ENCODE assay signal across 8 cellular contexts in the genomic region with DNA sequence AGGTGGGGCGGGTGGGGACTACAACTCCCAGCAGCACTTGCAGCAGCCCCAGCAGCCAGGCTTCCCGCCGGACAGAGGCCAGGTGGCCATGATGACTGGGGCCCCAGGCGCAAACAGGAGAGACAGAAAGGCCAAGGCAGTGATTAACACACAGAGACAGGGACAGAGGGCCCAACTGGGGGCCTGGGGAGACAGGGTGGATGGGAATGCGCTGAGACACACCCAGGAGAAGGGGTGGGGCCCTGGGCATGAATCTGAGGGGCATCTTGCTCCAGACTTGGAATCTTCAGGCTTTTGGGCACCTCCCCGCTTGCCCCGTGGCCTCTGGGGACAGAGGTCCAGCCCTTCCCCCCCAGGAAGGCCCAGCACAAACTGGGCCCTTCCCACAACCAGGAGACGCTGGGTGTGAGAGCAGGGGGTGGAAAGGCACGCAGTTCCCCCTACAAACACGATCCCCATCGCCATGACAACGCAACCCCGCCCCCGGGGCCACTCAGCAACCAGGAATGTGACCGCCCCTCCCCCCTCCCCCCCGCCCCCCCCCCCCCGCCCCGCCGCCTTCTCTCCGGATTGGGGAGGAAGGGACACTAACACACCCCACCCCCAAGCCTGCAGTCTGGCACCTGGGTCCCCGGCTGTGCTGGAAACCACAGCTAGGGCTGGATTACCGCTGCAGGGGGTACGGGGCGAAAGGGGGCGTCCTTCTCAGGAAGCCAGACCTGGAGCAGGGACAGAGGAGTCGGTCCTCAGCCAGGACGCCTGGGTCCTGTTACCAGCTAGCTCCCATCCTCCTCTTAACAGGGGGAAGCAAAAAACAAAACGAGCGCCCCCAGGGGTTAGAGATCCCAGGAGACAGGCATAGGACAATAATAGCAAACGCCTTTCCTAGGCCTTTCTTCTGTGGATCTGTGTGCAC. TPM values are rescaled to one million over a fixed set of nuclear protein-coding genes. Genes with fewer than 3 reads are reported as not detected.
DNase-seq lines count a peak whose midpoint lies in the region; ATAC-seq and TF ChIP-seq lines count a peak whose summit lies in the region.

No MANE protein-coding gene starts in this region.

- ATAC-seq in HG02588 (IDR thresholded peaks at IDR 0.05; ENCODE audit: unreplicated experiment) = no peak

- DNase-seq in A172 (ENCODE audit: low spot score) (peak; percentile 95), GM13976 (ENCODE audit: low spot score) (peak; percentile 78), NCI-H2081 (lab: John Stamatoyannopoulos, UW) (peak; percentile 87 to 91), dedifferentiated amniotic fluid mesenchymal stem cell (ENCODE audit: extremely low spot score) (peak; percentile 88), kidney glomerular epithelial cell (lab: John Stamatoyannopoulos, UW) (peak; percentile 75), smooth muscle cell of the brain vasculature (ENCODE audit: low read depth, low spot score) (peak; percentile 72)

- peak overlapping the region; percentile 97 for H3K27ac ChIP-seq in VCaP

- in situ Hi-C loops in GM13976 (cut with MboI; ENCODE audit: low sequenced_read_pairs, unreplicated experiment) = no loop called here

- TF ChIP-seq CTCF in GM13976 (IDR thresholded peaks at IDR 0.05; ENCODE audit: borderline replicate concordance, control extremely low read depth, extremely low read depth, insufficient read depth, missing control alignments) (no peak), VCaP (conservative IDR thresholded peaks at IDR 0.05) (no peak)

RNA-seq across cellular contexts. Expression of a gene that starts 4.5 kb away (rescaled TPM):
- 430 and 446 TPM in 2 replicates for total RNA-seq in A172 (2014; rRNA removed; shearing (Covaris generic))

RNA-seq across cellular contexts. Expression of a gene that starts 6.1 kb away (rescaled TPM):
- 133 and 138 TPM in 2 replicates for total RNA-seq in A172 (2014; rRNA removed; shearing (Covaris generic))

RNA-seq across cellular contexts. Expression of a gene that starts 18.4 kb away (rescaled TPM):
- total RNA-seq in A172 (2014; rRNA removed; shearing (Covaris generic)) = 18.9 and 25.6 TPM in 2 replicates

RNA-seq across cellular contexts. Expression of a gene that starts 18.7 kb away (rescaled TPM):
- total RNA-seq in A172 (2014; rRNA removed; shearing (Covaris generic)) = 4.9 and 5.7 TPM in 2 replicates

RNA-seq across cellular contexts. Expression of a gene that starts 20.4 kb away (rescaled TPM):
- 40.3 and 51.5 TPM in 2 replicates for total RNA-seq in A172 (2014; rRNA removed; shearing (Covaris generic))
